12 cellular contexts compared by ENCODE assay signal in the genomic region with DNA sequence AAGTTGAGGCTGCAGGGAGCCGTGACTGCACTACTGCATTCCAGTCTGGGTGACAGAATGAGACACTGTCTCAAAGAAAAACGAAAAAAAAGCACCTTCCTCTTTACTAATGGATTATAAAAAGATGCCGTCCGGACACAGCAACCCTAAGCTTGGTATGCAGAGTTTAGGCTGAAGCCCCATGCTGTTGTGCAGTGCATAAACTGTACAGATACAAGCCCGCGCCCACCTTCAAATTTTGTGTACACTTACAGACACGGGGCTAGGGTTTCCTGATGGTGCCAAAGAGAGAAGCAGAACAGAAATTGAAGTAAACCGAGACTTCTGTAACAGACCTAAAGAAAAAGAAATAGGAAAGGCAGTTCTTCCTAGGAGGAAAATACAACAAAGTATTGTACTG. TPM values are rescaled to one million over a fixed set of nuclear protein-coding genes. Genes with fewer than 3 reads are reported as not detected.
DNase-seq lines count a peak whose midpoint lies in the region; ATAC-seq and TF ChIP-seq lines count a peak whose summit lies in the region.
"Had no signal": no experiment of that assay in that cellular context is flagged by ENCODE, and none has a peak within 500 bp of the region (broad histone marks: within the 10 kb centered on the region; RNA-seq: fewer than 3 reads in every experiment).

No MANE protein-coding gene starts in this region.

- TF ChIP-seq POLR2A in heart left ventricle (IDR thresholded peaks at IDR 0.05) (no peak), vagina (IDR thresholded peaks at IDR 0.05) (no peak)

- ATAC-seq in heart left ventricle (peak in 1 of 4 donors; percentile 25), Right ventricle myocardium superior (ENCODE audit: poor library complexity) (no peak), GM21360 (IDR thresholded peaks at IDR 0.05; ENCODE audit: unreplicated experiment) (no peak)
- ATAC-seq in natural killer cell treated with Interleukin-12 subunit alpha and Interleukin-12 subunit beta and Interleukin-15 and Interleukin-18, amount 100 ng/mL, for 72 hours, result no peak

- peak overlapping the region in 9 of 12 donors; percentile 6 to 75 (median 19) for H3K4me3 ChIP-seq in heart left ventricle
- no peak overlapping the region for H3K4me3 ChIP-seq in colonic mucosa
- H3K4me3 ChIP-seq in vagina, result peak overlapping the region; percentile 10 to 25

- no peaks in the 10 kb centered on the region for H3K27me3 Mint-ChIP-seq in natural killer cell treated with Interleukin-12 subunit alpha and Interleukin-12 subunit beta and Interleukin-15 and Interleukin-18, amount 100 ng/mL, for 72 hours

- no peaks in the 10 kb centered on the region for H3K9me3 Mint-ChIP-seq in natural killer cell treated with Interleukin-12 subunit alpha and Interleukin-12 subunit beta and Interleukin-15 and Interleukin-18, amount 100 ng/mL, for 72 hours
- H3K9me3 Mint-ChIP-seq: activated naive CD4-positive, alpha-beta T cell treated with anti-CD3 and anti-CD28 coated beads for 36 hours had no signal

- peaks cover 47 to 80% of the 10 kb centered on the region in 2 donors for H3K4me1 Mint-ChIP-seq in natural killer cell treated with Interleukin-12 subunit alpha and Interleukin-12 subunit beta and Interleukin-15 and Interleukin-18, amount 100 ng/mL, for 72 hours (ENCODE audit: low read depth in 2 of 2)

- TF ChIP-seq CTCF in heart left ventricle (IDR thresholded peaks at IDR 0.05), result no peak
- no peak for TF ChIP-seq CTCF in colonic mucosa (IDR thresholded peaks at IDR 0.05)
- TF ChIP-seq CTCF in vagina (IDR thresholded peaks at IDR 0.05), result no peak

- DNase-seq in heart left ventricle (no peak), Right ventricle myocardium superior (no peak), colonic mucosa (no peak), vagina (ENCODE audit: extremely low spot score in 2 of 2) (no peak), GM03348 (ENCODE audit: low spot score) (no peak), NCI-H1417 treated with DMSO at 0.1 percent for 48 hours (lab: John Stamatoyannopoulos, UW) (no peak)
- no peak for DNase-seq in natural killer cell treated with Interleukin-12 subunit alpha and Interleukin-12 subunit beta and Interleukin-15 and Interleukin-18, amount 100 ng/mL, for 72 hours (ENCODE audit: low spot score)
- DNase-seq: H7, NCI-H226, WERI-Rb-1 had no signal

- peaks cover 0 to 5% (median 0%) of the 10 kb centered on the region in 9 donors for H3K36me3 ChIP-seq in heart left ventricle
- H3K36me3 ChIP-seq in colonic mucosa, result no peaks in the 10 kb centered on the region
- no peaks in the 10 kb centered on the region for H3K36me3 ChIP-seq in vagina
- H3K36me3 ChIP-seq: WERI-Rb-1 had no signal

- H3K27me3 ChIP-seq in heart left ventricle (no peaks in the 10 kb centered on the region), colonic mucosa (no peaks in the 10 kb centered on the region), vagina (no peaks in the 10 kb centered on the region)

- intact Hi-C loops in heart left ventricle (cut with DNase I) (loop anchor here in 9 of 10 donors (5.0 to 10.0 kb wide), 7 partner anchors 91 to 178 kb away; no protein-coding TSS in a partner anchor), Right ventricle myocardium superior (cut with DNase I) (no loop called here), colonic mucosa (cut with DNase I) (loop anchor here (10.0 kb wide), 1 partner anchor 171 kb away; no protein-coding TSS in a partner anchor), vagina (cut with DNase I) (no loop called here)

- WGBS in heart left ventricle, 4 donors, result 62 to 74% (median 68%) methylated on average over 8 of the region's 8 CpGs

- peak overlapping the region; percentile 93 to 95 for H3K27ac Mint-ChIP-seq in natural killer cell treated with Interleukin-12 subunit alpha and Interleukin-12 subunit beta and Interleukin-15 and Interleukin-18, amount 100 ng/mL, for 72 hours

- peak overlapping the region; percentile 82 for H3K4me3 Mint-ChIP-seq in natural killer cell treated with Interleukin-12 subunit alpha and Interleukin-12 subunit beta and Interleukin-15 and Interleukin-18, amount 100 ng/mL, for 72 hours
- H3K4me3 Mint-ChIP-seq: activated naive CD4-positive, alpha-beta T cell treated with anti-CD3 and anti-CD28 coated beads for 36 hours had no signal

- no peaks in the 10 kb centered on the region for H3K36me3 Mint-ChIP-seq in natural killer cell treated with Interleukin-12 subunit alpha and Interleukin-12 subunit beta and Interleukin-15 and Interleukin-18, amount 100 ng/mL, for 72 hours

- H3K4me1 ChIP-seq in heart left ventricle (peaks cover 0 to 96% (median 27%) of the 10 kb centered on the region in 12 donors), colonic mucosa (no peaks in the 10 kb centered on the region), vagina (peaks cover 95% of the 10 kb centered on the region)

- H3K27ac ChIP-seq in heart left ventricle (peak overlapping the region; percentile 42 to 94 (median 72)), colonic mucosa (peak overlapping the region; percentile 38), vagina (peak overlapping the region; percentile 88)
- H3K27ac ChIP-seq: WERI-Rb-1 had no signal

- no peak overlapping the region for H3K9ac ChIP-seq in colonic mucosa (ENCODE audit: low read depth in 2 of 2, low read length in 2 of 2)

- H3K9me3 ChIP-seq in heart left ventricle, result no peaks in the 10 kb centered on the region
- no peaks in the 10 kb centered on the region for H3K9me3 ChIP-seq in colonic mucosa
- H3K9me3 ChIP-seq in vagina, result no peaks in the 10 kb centered on the region

RNA-seq across cellular contexts. Expression of a gene that starts 9.0 kb away (rescaled TPM):
- total RNA-seq in heart left ventricle, result 10 to 100 TPM in 8 of 9 donors, 1 to 10 TPM in 1; 6.7 to 47.9 (median 16.6) TPM
- polyA plus RNA-seq in heart left ventricle, result 10 to 100 TPM in 1 of 2 donors, 1 to 10 TPM in 1; 9.8 to 17.0 TPM
- 10.3 TPM for total RNA-seq in Right ventricle myocardium superior
- 10 to 100 TPM in 1 of 2 donors, 1 to 10 TPM in 1; 4.9 to 17.8 TPM for total RNA-seq in colonic mucosa
- total RNA-seq in natural killer cell treated with Interleukin-12 subunit alpha and Interleukin-12 subunit beta and Interleukin-15 and Interleukin-18, amount 100 ng/mL, for 72 hours, result 10 to 100 TPM; 16.5 to 26.5 TPM
- 43.2 TPM for total RNA-seq in vagina

Comparison
In these comparisons a context has a peak if more than half of its experiments do, and no peak if none do; other contexts are left out.
1. intact Hi-C loops: an anchor here in heart left ventricle (5.0 to 10.0 kb wide) and colonic mucosa (10.0 kb wide); none called in Right ventricle myocardium superior and vagina.
2. H3K27ac ChIP-seq: peak in every context shown above with its lines; median percentile 88 in vagina; 72 in heart left ventricle; 38 in colonic mucosa.